8 cellular contexts compared by ENCODE assay signal in the genomic region with DNA sequence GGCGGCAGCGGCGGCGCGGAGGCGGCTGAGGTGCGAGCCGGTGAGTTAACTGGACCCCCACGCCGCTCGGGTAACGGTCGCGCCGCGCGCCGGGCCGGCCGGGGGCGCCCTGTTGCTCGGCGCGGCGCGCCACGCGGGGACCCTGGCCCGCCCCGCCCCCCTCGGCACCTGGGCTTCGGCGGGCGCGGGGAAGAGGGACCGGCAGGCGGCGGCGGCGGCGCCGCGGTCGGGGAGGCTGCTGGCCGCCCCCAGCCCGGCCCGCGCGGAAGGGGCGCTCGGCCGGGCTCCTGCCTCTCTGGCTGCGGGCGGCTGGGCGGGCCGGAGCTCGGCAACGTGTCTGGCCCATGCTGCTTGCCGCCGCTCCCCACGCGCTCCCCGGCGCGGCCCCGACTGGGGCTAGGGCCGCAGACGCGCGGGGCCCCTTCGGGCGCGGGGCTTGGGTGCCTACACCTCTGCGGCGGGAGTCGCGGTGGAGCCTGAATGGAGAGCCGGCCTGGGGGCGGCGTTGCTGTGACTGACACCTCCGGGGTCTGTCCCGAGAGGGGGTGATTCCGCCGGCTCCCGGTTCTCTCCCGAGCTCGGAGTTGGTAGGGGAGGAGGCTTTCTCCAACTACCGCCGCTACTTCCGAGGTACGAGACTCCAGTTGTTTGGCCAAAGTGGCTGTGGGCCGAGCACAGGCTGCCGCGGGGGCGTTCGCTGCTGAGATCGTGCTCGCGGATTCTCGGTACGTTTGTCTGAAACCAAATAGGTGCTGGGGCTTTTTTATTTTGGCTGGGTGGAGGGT. TPM values are rescaled to one million over a fixed set of nuclear protein-coding genes. Genes with fewer than 3 reads are reported as not detected.
DNase-seq lines count a peak whose midpoint lies in the region; ATAC-seq and TF ChIP-seq lines count a peak whose summit lies in the region.

No MANE protein-coding gene starts in this region.

- H3K4me3 Mint-ChIP-seq in neural progenitor cell: peak overlapping the region; percentile 99

- WGBS in upper lobe of left lung, 2 donors: 0 to 1% methylated on average over 1 to 39 of the region's 101 CpGs

- peaks cover 9% of the 10 kb centered on the region for H3K27me3 Mint-ChIP-seq in neural progenitor cell (ENCODE audit: insufficient read depth, low read depth)

- H3K79me2 ChIP-seq in OCI-LY3 (ENCODE audit: low read length) (peaks cover 50% of the 10 kb centered on the region), neural progenitor cell (ENCODE audit: low read depth) (peaks cover 48% of the 10 kb centered on the region)

- H3K4me3 ChIP-seq in BJ (ENCODE audit: low read depth, low read length) (peak overlapping the region; percentile 57), OCI-LY3 (ENCODE audit: low read length) (peak overlapping the region; percentile 93), foreskin fibroblast (ENCODE audit: low read depth in 1 of 2, low read length in 2 of 2) (peak overlapping the region; percentile 72 to 91), neural progenitor cell (peak overlapping the region; percentile 90), upper lobe of left lung (peak overlapping the region; percentile 63 to 83 (median 77))

- peaks cover 50% of the 10 kb centered on the region for H3K4me1 Mint-ChIP-seq in neural progenitor cell

- peak; percentile 39 for ATAC-seq in GM19023 (IDR thresholded peaks at IDR 0.05; ENCODE audit: unreplicated experiment)
- ATAC-seq in HG03103 (IDR thresholded peaks at IDR 0.05; ENCODE audit: low read depth, unreplicated experiment): peak; percentile 24
- peak; percentile 27 to 68 for ATAC-seq in upper lobe of left lung (ENCODE audit: low FRiP score in 2 of 2)

- H3K9me3 Mint-ChIP-seq in neural progenitor cell: no peaks in the 10 kb centered on the region

- H4K20me1 ChIP-seq in OCI-LY3 (ENCODE audit: insufficient read depth, low read length) (peaks cover 10% of the 10 kb centered on the region), neural progenitor cell (ENCODE audit: low read depth) (peaks cover 17% of the 10 kb centered on the region)

- DNase-seq in BJ (ENCODE audit: low read depth): no peak
- peak; percentile 13 for DNase-seq in activated T-helper 9 cell treated with anti-CD3 and anti-CD28 coated beads, Interleukin-2, amount 50 U/mL, for 16 hours (ENCODE audit: low read depth)
- DNase-seq in foreskin fibroblast: peak; percentile 43 to 75
- peak; percentile 83 for DNase-seq in neural progenitor cell (ENCODE audit: low spot score)
- peak; percentile 26 to 90 for DNase-seq in upper lobe of left lung

- CTCF ChIA-PET in BJ (lab: Yijun Ruan, JAX): interaction anchor here (0.7 to 3.8 kb wide), 9 partner anchors 9 to 149 kb away, joined by 3 to 27 read pairs (median 3); no protein-coding TSS in a partner anchor

- peak overlapping the region; percentile 48 for H3K27ac ChIP-seq in OCI-LY3 (ENCODE audit: low read length)
- H3K27ac ChIP-seq in neural progenitor cell: peak overlapping the region; percentile 48
- H3K27ac ChIP-seq in upper lobe of left lung: peak overlapping the region in 3 of 4 donors; percentile 37 to 82 (median 72)

- H3K36me3 ChIP-seq in BJ (ENCODE audit: control insufficient read depth, insufficient read depth, low read length) (no peaks in the 10 kb centered on the region), OCI-LY3 (replicated peaks; ENCODE audit: low read depth, low read length) (no peaks in the 10 kb centered on the region), neural progenitor cell (no peaks in the 10 kb centered on the region), upper lobe of left lung (no peaks in the 10 kb centered on the region)

- peaks cover 5% of the 10 kb centered on the region for H3K27me3 ChIP-seq in BJ (ENCODE audit: control insufficient read depth, insufficient read depth, low read length)
- H3K27me3 ChIP-seq in OCI-LY3 (ENCODE audit: low read depth, low read length): peaks cover 34% of the 10 kb centered on the region
- H3K27me3 ChIP-seq in neural progenitor cell: peaks cover 13% of the 10 kb centered on the region
- H3K27me3 ChIP-seq in upper lobe of left lung: no peaks in the 10 kb centered on the region

- H3F3A ChIP-seq in neural progenitor cell (ENCODE audit: low read depth): peaks cover 11% of the 10 kb centered on the region

- peak overlapping the region; percentile 91 for H3K27ac Mint-ChIP-seq in neural progenitor cell

- peak overlapping the region; percentile 78 for H2AFZ ChIP-seq in OCI-LY3 (ENCODE audit: low read depth, low read length)
- H2AFZ ChIP-seq in neural progenitor cell (replicated peaks): peak overlapping the region; percentile 57

- H3K9me3 ChIP-seq in OCI-LY3 (ENCODE audit: insufficient read depth, low read length) (no peaks in the 10 kb centered on the region), neural progenitor cell (ENCODE audit: low read depth) (no peaks in the 10 kb centered on the region), upper lobe of left lung (no peaks in the 10 kb centered on the region)

- H3K36me3 Mint-ChIP-seq in neural progenitor cell: no peaks in the 10 kb centered on the region

- no peak for TF ChIP-seq EP300 in upper lobe of left lung (IDR thresholded peaks at IDR 0.05)

- POLR2A ChIA-PET in BJ (lab: Charles Lee): no interaction called here

- no peak for TF ChIP-seq POLR2A in upper lobe of left lung (IDR thresholded peaks at IDR 0.05)

- TF ChIP-seq CTCF in BJ (IDR thresholded peaks at IDR 0.05; ENCODE audit: insufficient read depth, low read depth, low read length) (no peak), OCI-LY3 (IDR thresholded peaks at IDR 0.05; ENCODE audit: low read depth, low read length) (no peak), foreskin fibroblast (IDR thresholded peaks at IDR 0.05; ENCODE audit: low read depth, low read length) (no peak), neural progenitor cell (IDR thresholded peaks at IDR 0.05) (no peak), upper lobe of left lung (IDR thresholded peaks at IDR 0.05) (no peak)

- H3K9ac ChIP-seq in OCI-LY3 (ENCODE audit: low read length): peak overlapping the region; percentile 84
- peak overlapping the region; percentile 16 for H3K9ac ChIP-seq in neural progenitor cell

- peak overlapping the region; percentile 96 for H3K4me2 ChIP-seq in OCI-LY3 (ENCODE audit: low read length)
- peak overlapping the region; percentile 86 for H3K4me2 ChIP-seq in neural progenitor cell

- peaks cover 26% of the 10 kb centered on the region for H3K4me1 ChIP-seq in OCI-LY3 (ENCODE audit: low read length)
- peaks cover 37% of the 10 kb centered on the region for H3K4me1 ChIP-seq in neural progenitor cell
- peaks cover 5 to 20% (median 7%) of the 10 kb centered on the region in 4 donors for H3K4me1 ChIP-seq in upper lobe of left lung

RNA-seq across cellular contexts. Expression of a gene that starts 0.5 kb away (rescaled TPM):
- polyA plus RNA-seq in BJ (2011; rRNA removed): 2.7 and 5.1 TPM in 2 replicates
- 5.1 and 6.5 TPM in 2 replicates for polyA minus RNA-seq in BJ (2011; rRNA and poly(A)+ RNA removed)
- total RNA-seq in neural progenitor cell (ENCODE audit: low replicate concordance): 37.7 and 51.8 TPM in 2 replicates
- total RNA-seq in upper lobe of left lung: 10 to 100 TPM in 4 of 6 donors, 1 to 10 TPM in 2; 8.5 to 22.0 (median 11.1) TPM
